Comparison of ENCODE assay signal across 14 cellular contexts in the genomic region with DNA sequence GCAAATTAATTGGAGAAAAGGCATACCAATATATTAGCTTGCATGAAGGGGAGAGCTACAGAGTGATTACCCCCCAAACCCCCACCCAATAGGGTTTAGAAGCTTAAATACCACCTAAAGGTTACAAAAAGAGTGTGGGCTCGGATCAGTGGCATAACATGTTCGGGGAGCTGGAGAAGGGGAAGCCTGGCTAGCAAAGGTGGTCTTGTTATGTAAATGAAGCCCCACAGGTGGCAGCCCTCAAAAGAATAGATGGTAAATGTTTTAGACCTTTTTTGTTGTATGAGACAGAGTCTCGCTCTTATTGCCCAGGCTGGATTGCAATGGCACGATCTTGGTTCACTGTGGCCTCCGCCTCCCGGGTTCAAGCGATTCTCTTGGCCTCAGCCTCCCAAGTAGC.
"Had no signal": no experiment of that assay in that cellular context is flagged by ENCODE, and none has a peak within 500 bp of the region (broad histone marks: within the 10 kb centered on the region; RNA-seq: fewer than 3 reads in every experiment).

No MANE protein-coding gene starts in this region.

- FAIRE-seq: TTC549 had no signal

- H3K27ac ChIP-seq: left lung, vagina had no signal

- DNase-seq: activated CD4-positive, alpha-beta T cell treated with anti-CD3 and anti-CD28 coated beads for 36 hours; activated CD4-positive, alpha-beta T cell treated with anti-CD3 and anti-CD28 coated beads, Interleukin-2, amount 50 U/mL, for 48 hours; activated gamma-delta T cell treated with Interleukin-2 at 50 U/mL for 16 hours; amniotic stem cell; effector CD8-positive, alpha-beta T cell; left lung; mammary epithelial cell; retina; stimulated activated CD4-positive, alpha-beta T cell treated with anti-CD3 and anti-CD28 coated beads, Interleukin-12 subunit alpha, Interleukin-12 subunit beta, amount 100 ng/mL, for 4 hours; stimulated activated CD4-positive, alpha-beta T cell treated with anti-CD3 and anti-CD28 coated beads, Interleukin-1b, Interleukin-23, amount 100 ng/mL, for 48 hours; stimulated activated naive CD8-positive, alpha-beta T cell treated with anti-CD3 and anti-CD28 coated beads, Interleukin-15, amount 100 ng/mL, for 72 hours; trophoblast cell had no signal

- H3K27me3 ChIP-seq: left lung, vagina had no signal

- H3K9me3 ChIP-seq: left lung, vagina had no signal

- H3K4me3 ChIP-seq: left lung, vagina had no signal
